Comparison of ENCODE assay signal across 8 cellular contexts in genomic region chr7:21939136-21939857, GRCh38. TPM values are rescaled to one million over a fixed set of nuclear protein-coding genes. Genes with fewer than 3 reads are reported as not detected.
DNase-seq lines count a peak whose midpoint lies in the region; ATAC-seq and TF ChIP-seq lines count a peak whose summit lies in the region.

No MANE protein-coding gene starts in this region.

- H3K4me1 ChIP-seq in A673 (ENCODE audit: insufficient read depth, low read length, poor library complexity, severe bottlenecking): peaks cover 41% of the 10 kb centered on the region
- peaks cover 41% of the 10 kb centered on the region for H3K4me1 ChIP-seq in iPS-20b (ENCODE audit: insufficient read depth, low read length)

- H3K27me3 ChIP-seq in A673 (replicated peaks; ENCODE audit: insufficient read depth, low read depth, low read length, poor library complexity) (no peaks in the 10 kb centered on the region), iPS-20b (ENCODE audit: insufficient read depth, low read length) (no peaks in the 10 kb centered on the region)

- CTCF ChIA-PET in A673 (lab: Charles Lee) (no interaction called here), RWPE1 (lab: Yijun Ruan, JAX) (interaction anchor here (0.6 to 1.0 kb wide), 3 partner anchors 36 to 85 kb away, joined by 3 to 4 read pairs (median 3); no protein-coding TSS in a partner anchor)

- peaks cover 49% of the 10 kb centered on the region for H3K36me3 Mint-ChIP-seq in T-helper 2 cell treated with Interferon-gamma antibody and Interleukin-4, amounts not matched to agents 5 μg/mL and 100 μg/mL, for 36 hours (ENCODE audit: low read depth)

- H3K27ac ChIP-seq in A673 (ENCODE audit: low read depth, low read length, poor library complexity, severe bottlenecking) (no peak overlapping the region), iPS-20b (ENCODE audit: low read length) (no peak overlapping the region), RWPE1 (no peak overlapping the region)

- H3K9me3 Mint-ChIP-seq in T-helper 2 cell treated with Interferon-gamma antibody and Interleukin-4, amounts not matched to agents 5 μg/mL and 100 μg/mL, for 36 hours: peaks cover 23% of the 10 kb centered on the region

- H3K4me3 ChIP-seq in A673 (ENCODE audit: low read depth, low read length, poor library complexity, severe bottlenecking): no peak overlapping the region
- peak overlapping the region; percentile 23; the same call in 1 of the 2 replicates for H3K4me3 ChIP-seq in iPS-20b (ENCODE audit: low read length)

- peak overlapping the region; percentile 30 for H3K4me3 Mint-ChIP-seq in T-helper 2 cell treated with Interferon-gamma antibody and Interleukin-4, amounts not matched to agents 5 μg/mL and 100 μg/mL, for 36 hours

- H3K36me3 ChIP-seq in A673 (ENCODE audit: insufficient read depth, low read length, poor library complexity, severe bottlenecking): peaks cover 12% of the 10 kb centered on the region
- H3K36me3 ChIP-seq in iPS-20b (ENCODE audit: insufficient read depth, low read depth, low read length): peaks cover 39% of the 10 kb centered on the region

- peak overlapping the region; percentile 66 for H3K27ac Mint-ChIP-seq in T-helper 2 cell treated with Interferon-gamma antibody and Interleukin-4, amounts not matched to agents 5 μg/mL and 100 μg/mL, for 36 hours

- peak; percentile 77 for ATAC-seq in GM18907 (IDR thresholded peaks at IDR 0.05; ENCODE audit: unreplicated experiment)
- peak; percentile 71 for ATAC-seq in HG03095 (IDR thresholded peaks at IDR 0.05; ENCODE audit: unreplicated experiment)

- TF ChIP-seq CTCF in A673 (conservative IDR thresholded peaks at IDR 0.05; ENCODE audit: low read depth, low read length) (no peak), RWPE1 (conservative IDR thresholded peaks at IDR 0.05; ENCODE audit: low read depth) (no peak)

- H3K9ac ChIP-seq in iPS-20b (ENCODE audit: low read depth, low read length): no peak overlapping the region

- H3K9me3 ChIP-seq in A673 (ENCODE audit: low read depth, low read length, poor library complexity, severe bottlenecking) (peaks cover 11% of the 10 kb centered on the region), iPS-20b (ENCODE audit: insufficient read depth, low read depth, low read length) (no peaks in the 10 kb centered on the region)

- POLR2A ChIA-PET in A673 (lab: Charles Lee; ENCODE audit: low non-redundant PET): no interaction called here
- POLR2A ChIA-PET in RWPE1 (lab: Yijun Ruan, JAX; ENCODE audit: low non-redundant PET): no interaction called here

- DNase-seq in A673 (ENCODE audit: low spot score) (peak; percentile 32), RWPE1 (ENCODE audit: low spot score) (no peak), posterior cingulate gyrus (no peak), ureter (ENCODE audit: low spot score) (no peak)
- peak; percentile 84 for DNase-seq in T-helper 2 cell treated with Interferon-gamma antibody and Interleukin-4, amounts not matched to agents 5 μg/mL and 100 μg/mL, for 36 hours (ENCODE audit: low spot score)

- intact Hi-C loops in A673 (cut with micrococcal nuclease; ENCODE audit: unreplicated experiment) (no loop called here), posterior cingulate gyrus (cut with DNase I) (no loop called here)

- no peaks in the 10 kb centered on the region for H3K27me3 Mint-ChIP-seq in T-helper 2 cell treated with Interferon-gamma antibody and Interleukin-4, amounts not matched to agents 5 μg/mL and 100 μg/mL, for 36 hours (ENCODE audit: low read depth)

- H3K4me1 Mint-ChIP-seq in T-helper 2 cell treated with Interferon-gamma antibody and Interleukin-4, amounts not matched to agents 5 μg/mL and 100 μg/mL, for 36 hours (ENCODE audit: low read depth): peaks cover 53% of the 10 kb centered on the region

- no TSS peak for BruUV-seq in A673 (replicated peaks; lab: Mats Ljungman, UMichigan)

RNA-seq across cellular contexts. Expression of gene CDCA7L, which starts 6.4 kb away (rescaled TPM):
- total RNA-seq in A673 (2021) (80.9 and 89.2 TPM in 2 replicates), ureter (12.0 TPM)

Comparison
In these comparisons a context has a peak if more than half of its experiments do, and no peak if none do; other contexts are left out.
1. DNase-seq: peak in A673 (single experiment) and T-helper 2 cell treated with Interferon-gamma antibody and Interleukin-4, amounts not matched to agents 5 μg/mL and 100 μg/mL, for 36 hours (single experiment); none in RWPE1 (single experiment), posterior cingulate gyrus (0 of 10) and ureter (single experiment).